ENCODE assay signal across 1 cellular context in the genomic region with DNA sequence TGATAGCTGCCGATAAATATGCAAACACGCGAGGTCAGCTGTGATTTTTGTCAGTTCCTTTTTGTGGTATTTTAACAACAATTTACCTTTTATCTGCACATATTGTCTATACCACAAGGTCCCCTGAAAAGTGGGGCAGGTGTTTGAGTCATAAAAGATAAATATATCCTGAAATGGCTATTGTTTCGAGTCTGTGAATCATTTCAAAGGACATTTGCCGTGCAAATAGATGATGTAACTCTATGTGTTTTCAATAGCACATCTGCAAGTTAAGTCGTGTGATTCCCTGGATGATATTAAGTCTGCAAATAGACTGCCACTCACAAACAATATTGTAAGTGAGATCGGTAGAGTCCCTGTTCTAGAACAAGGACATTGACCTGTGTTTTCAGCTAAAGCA.
TF ChIP-seq lines count a peak whose summit lies in the region.

No MANE protein-coding gene starts in this region.

TF ChIP-seq in GM23338, 12 proteins besides CTCF, POLR2A, EP300 and RAD21 (continued from another document):
- TF ChIP-seq, protein P1, sequence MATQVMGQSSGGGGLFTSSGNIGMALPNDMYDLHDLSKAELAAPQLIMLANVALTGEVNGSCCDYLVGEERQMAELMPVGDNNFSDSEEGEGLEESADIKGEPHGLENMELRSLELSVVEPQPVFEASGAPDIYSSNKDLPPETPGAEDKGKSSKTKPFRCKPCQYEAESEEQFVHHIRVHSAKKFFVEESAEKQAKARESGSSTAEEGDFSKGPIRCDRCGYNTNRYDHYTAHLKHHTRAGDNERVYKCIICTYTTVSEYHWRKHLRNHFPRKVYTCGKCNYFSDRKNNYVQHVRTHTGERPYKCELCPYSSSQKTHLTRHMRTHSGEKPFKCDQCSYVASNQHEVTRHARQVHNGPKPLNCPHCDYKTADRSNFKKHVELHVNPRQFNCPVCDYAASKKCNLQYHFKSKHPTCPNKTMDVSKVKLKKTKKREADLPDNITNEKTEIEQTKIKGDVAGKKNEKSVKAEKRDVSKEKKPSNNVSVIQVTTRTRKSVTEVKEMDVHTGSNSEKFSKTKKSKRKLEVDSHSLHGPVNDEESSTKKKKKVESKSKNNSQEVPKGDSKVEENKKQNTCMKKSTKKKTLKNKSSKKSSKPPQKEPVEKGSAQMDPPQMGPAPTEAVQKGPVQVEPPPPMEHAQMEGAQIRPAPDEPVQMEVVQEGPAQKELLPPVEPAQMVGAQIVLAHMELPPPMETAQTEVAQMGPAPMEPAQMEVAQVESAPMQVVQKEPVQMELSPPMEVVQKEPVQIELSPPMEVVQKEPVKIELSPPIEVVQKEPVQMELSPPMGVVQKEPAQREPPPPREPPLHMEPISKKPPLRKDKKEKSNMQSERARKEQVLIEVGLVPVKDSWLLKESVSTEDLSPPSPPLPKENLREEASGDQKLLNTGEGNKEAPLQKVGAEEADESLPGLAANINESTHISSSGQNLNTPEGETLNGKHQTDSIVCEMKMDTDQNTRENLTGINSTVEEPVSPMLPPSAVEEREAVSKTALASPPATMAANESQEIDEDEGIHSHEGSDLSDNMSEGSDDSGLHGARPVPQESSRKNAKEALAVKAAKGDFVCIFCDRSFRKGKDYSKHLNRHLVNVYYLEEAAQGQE (IDR thresholded peaks at IDR 0.05; ENCODE audit: unreplicated experiment), result no peak
TF ChIP-seq in GM23338: peak in this region for 0.
